16 cellular contexts compared by ENCODE assay signal in genomic region chr5:131495536-131496399, GRCh38.
DNase-seq lines count a peak whose midpoint lies in the region; ATAC-seq and TF ChIP-seq lines count a peak whose summit lies in the region.
"Had no signal": no experiment of that assay in that cellular context is flagged by ENCODE, and none has a peak within 500 bp of the region (broad histone marks: within the 10 kb centered on the region; RNA-seq: fewer than 3 reads in every experiment).

No MANE protein-coding gene starts in this region.

- no peak overlapping the region for H3K4me3 Mint-ChIP-seq in activated naive CD8-positive, alpha-beta T cell treated with anti-CD3 and anti-CD28 coated beads, Interleukin-2, amount 50 U/mL, for 24 hours
- H3K4me3 Mint-ChIP-seq: CD14-positive monocyte had no signal

- H3K4me1 ChIP-seq in GM23248 (ENCODE audit: insufficient read depth) (peaks cover 10% of the 10 kb centered on the region), hepatocyte (ENCODE audit: insufficient read depth) (no peaks in the 10 kb centered on the region)
- H3K4me1 ChIP-seq: stomach had no signal

- no peaks in the 10 kb centered on the region for H3K27me3 Mint-ChIP-seq in activated naive CD8-positive, alpha-beta T cell treated with anti-CD3 and anti-CD28 coated beads, Interleukin-2, amount 50 U/mL, for 24 hours
- H3K27me3 Mint-ChIP-seq: naive B cell had no signal

- H3K36me3 ChIP-seq in GM23248 (ENCODE audit: low read depth) (peaks cover 21% of the 10 kb centered on the region), hepatocyte (replicated peaks; ENCODE audit: insufficient read depth, low read depth) (no peaks in the 10 kb centered on the region)

- H3K27ac Mint-ChIP-seq in activated naive CD8-positive, alpha-beta T cell treated with anti-CD3 and anti-CD28 coated beads, Interleukin-2, amount 50 U/mL, for 24 hours, result peak overlapping the region; percentile 68

- no peak overlapping the region for H2AFZ ChIP-seq in GM23248
- no peak overlapping the region for H2AFZ ChIP-seq in hepatocyte

- POLR2A ChIA-PET in HEK293T (lab: Yijun Ruan, JAX), result no interaction called here

- H3F3A ChIP-seq in GM23248 (ENCODE audit: insufficient read depth), result peaks cover 15% of the 10 kb centered on the region

- H3K4me3 ChIP-seq in GM23248 (no peak overlapping the region), hepatocyte (no peak overlapping the region)
- H3K4me3 ChIP-seq: stomach had no signal

- H3K4me2 ChIP-seq in GM23248 (ENCODE audit: unreplicated experiment), result no peak overlapping the region
- no peak overlapping the region for H3K4me2 ChIP-seq in hepatocyte

- no peaks in the 10 kb centered on the region for H3K79me2 ChIP-seq in GM23248 (ENCODE audit: insufficient read depth)
- H3K79me2 ChIP-seq in hepatocyte, result no peaks in the 10 kb centered on the region

- ATAC-seq in GM18520 (IDR thresholded peaks at IDR 0.05; ENCODE audit: unreplicated experiment), result peak; percentile 20
- peak; percentile 33 for ATAC-seq in GM21381 (IDR thresholded peaks at IDR 0.05; ENCODE audit: unreplicated experiment)
- peak; percentile 33 for ATAC-seq in HG02981 (IDR thresholded peaks at IDR 0.05; ENCODE audit: unreplicated experiment)
- ATAC-seq in activated naive CD8-positive, alpha-beta T cell treated with anti-CD3 and anti-CD28 coated beads, Interleukin-2, amount 50 U/mL, for 24 hours, result no peak

- no peak overlapping the region for H3K9ac ChIP-seq in GM23248

- no peak for TF ChIP-seq CTCF in hepatocyte (IDR thresholded peaks at IDR 0.05; ENCODE audit: poor library complexity)

- H3K4me1 Mint-ChIP-seq in activated naive CD8-positive, alpha-beta T cell treated with anti-CD3 and anti-CD28 coated beads, Interleukin-2, amount 50 U/mL, for 24 hours, result peaks cover 31% of the 10 kb centered on the region

- H3K27me3 ChIP-seq in GM23248 (replicated peaks; ENCODE audit: insufficient read depth) (no peaks in the 10 kb centered on the region), hepatocyte (no peaks in the 10 kb centered on the region)
- H3K27me3 ChIP-seq: stomach had no signal

- no peaks in the 10 kb centered on the region for H3K9me2 ChIP-seq in GM23248 (ENCODE audit: insufficient read depth)
- no peaks in the 10 kb centered on the region for H3K9me2 ChIP-seq in hepatocyte (replicated peaks; ENCODE audit: insufficient read depth)

- no peak overlapping the region for H3K27ac ChIP-seq in GM23248
- no peak overlapping the region for H3K27ac ChIP-seq in hepatocyte
- H3K27ac ChIP-seq: stomach had no signal

- CTCF ChIA-PET in HEK293T (lab: Yijun Ruan, JAX), result no interaction called here

- H3K9me3 Mint-ChIP-seq in activated naive CD8-positive, alpha-beta T cell treated with anti-CD3 and anti-CD28 coated beads, Interleukin-2, amount 50 U/mL, for 24 hours, result no peaks in the 10 kb centered on the region
- H3K9me3 Mint-ChIP-seq: CD14-positive monocyte, naive B cell had no signal

- in situ Hi-C loops in GM23248 (cut with MboI), result no loop called here

- peaks cover 65% of the 10 kb centered on the region for H3K36me3 Mint-ChIP-seq in activated naive CD8-positive, alpha-beta T cell treated with anti-CD3 and anti-CD28 coated beads, Interleukin-2, amount 50 U/mL, for 24 hours (ENCODE audit: low read depth)

- DNase-seq in activated naive CD8-positive, alpha-beta T cell treated with anti-CD3 and anti-CD28 coated beads, Interleukin-2, amount 50 U/mL, for 24 hours, result no peak
- DNase-seq in GM23248 (no peak), NCI-H2029 treated with DMSO at 0.1 percent for 48 hours (lab: John Stamatoyannopoulos, UW) (no peak), hepatocyte (ENCODE audit: low spot score) (no peak), HEK293T (ENCODE audit: extremely low spot score) (no peak)
- DNase-seq: activated CD4-positive, CD25-positive, alpha-beta regulatory T cell; activated T-cell treated with anti-CD3 and anti-CD28 coated beads, Interleukin-2, amount 50 U/mL, for 1 hour; effector CD4-positive, alpha-beta T cell; retina; stimulated activated CD4-positive, alpha-beta T cell treated with anti-CD3 and anti-CD28 coated beads, Interleukin-4, amount 100 ng/mL, for 4 hours; stomach had no signal

- H3K9me3 ChIP-seq in GM23248 (ENCODE audit: low read depth) (no peaks in the 10 kb centered on the region), hepatocyte (ENCODE audit: low read depth) (no peaks in the 10 kb centered on the region)
- H3K9me3 ChIP-seq: stomach had no signal

- H4K20me1 ChIP-seq in GM23248 (ENCODE audit: insufficient read depth), result no peaks in the 10 kb centered on the region
- no peaks in the 10 kb centered on the region for H4K20me1 ChIP-seq in hepatocyte (ENCODE audit: insufficient read depth, poor library complexity, severe bottlenecking)

- WGBS in GM23248 (ENCODE audit: low coverage in 1 of 2, low lambda C conversion rate in 2 of 2, missing lambda C conversion rate in 2 of 2), 2 experiments, result 88 to 89% methylated on average over 8 of the region's 8 CpGs
- WGBS in hepatocyte (ENCODE audit: low lambda C conversion rate, missing lambda C conversion rate), result 87% methylated on average over 8 of the region's 8 CpGs

TF ChIP-seq in HEK293T, 16 proteins besides CTCF, POLR2A, EP300 and RAD21:
- TF ChIP-seq FOXM1 (IDR thresholded peaks at IDR 0.05; ENCODE audit: borderline replicate concordance), result no peak
